In the genomic region with DNA sequence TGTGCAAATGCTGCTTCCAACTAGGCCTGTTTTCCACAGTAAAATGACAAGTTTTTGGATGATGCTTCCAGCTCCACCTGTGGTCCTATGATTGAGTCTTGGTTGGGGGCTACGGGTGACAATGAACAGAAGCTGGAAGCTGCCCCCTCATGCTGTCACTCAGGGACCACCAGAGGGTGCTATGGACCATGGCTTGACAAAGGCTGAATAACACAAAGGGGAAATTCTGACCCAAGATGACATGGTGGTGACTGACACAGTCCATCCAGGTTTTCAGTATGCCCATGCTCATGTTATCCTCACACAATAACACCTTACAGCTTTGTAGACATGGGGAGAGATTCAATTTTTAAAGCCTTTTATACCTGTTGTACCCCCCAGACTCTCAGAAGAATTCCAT, we compare ENCODE assay signal across 10 cellular contexts. TPM values are rescaled to one million over a fixed set of nuclear protein-coding genes. Genes with fewer than 3 reads are reported as not detected.
DNase-seq lines count a peak whose midpoint lies in the region; ATAC-seq and TF ChIP-seq lines count a peak whose summit lies in the region.
"Had no signal": no experiment of that assay in that cellular context is flagged by ENCODE, and none has a peak within 500 bp of the region (broad histone marks: within the 10 kb centered on the region; RNA-seq: fewer than 3 reads in every experiment).

No MANE protein-coding gene starts in this region.

- no peak overlapping the region for H3K9ac ChIP-seq in PC-3 (ENCODE audit: low read length)

- peak; percentile 45 for ATAC-seq in PC-3
- no peak for ATAC-seq in HG02852 (IDR thresholded peaks at IDR 0.05; ENCODE audit: unreplicated experiment)
- ATAC-seq: Right ventricle myocardium inferior had no signal

- no peak overlapping the region for H3K27ac ChIP-seq in AG04450 (ENCODE audit: low read depth, low read length)
- no peak overlapping the region for H3K27ac ChIP-seq in PC-3 (ENCODE audit: low read length)
- no peak overlapping the region for H3K27ac ChIP-seq in ascending aorta

- H3K4me3 ChIP-seq in AG04450 (ENCODE audit: low read depth, low read length) = no peak overlapping the region
- no peak overlapping the region for H3K4me3 ChIP-seq in GM12875 (ENCODE audit: low read depth, low read length)
- no peak overlapping the region for H3K4me3 ChIP-seq in PC-3 (ENCODE audit: low read length)
- H3K4me3 ChIP-seq in foreskin fibroblast (ENCODE audit: low read depth in 1 of 2, low read length in 2 of 2) = no peak overlapping the region
- no peak overlapping the region for H3K4me3 ChIP-seq in ascending aorta

- POLR2A ChIA-PET in AG04450 (lab: Yijun Ruan, JAX) = no interaction called here
- POLR2A ChIA-PET in PC-3 (lab: Charles Lee; ENCODE audit: unreplicated experiment) = no interaction called here

- H3K4me1 ChIP-seq in PC-3 (ENCODE audit: insufficient read depth, low read length) (no peaks in the 10 kb centered on the region), ascending aorta (no peaks in the 10 kb centered on the region)

- H3K79me2 ChIP-seq in PC-3 (ENCODE audit: low read length) = no peaks in the 10 kb centered on the region

- no TSS peak for BruUV-seq in PC-3 (replicated peaks; lab: Mats Ljungman, UMichigan)

- H3K27me3 ChIP-seq in AG04450 (ENCODE audit: control insufficient read depth, insufficient read depth, low read length) (no peaks in the 10 kb centered on the region), PC-3 (ENCODE audit: low read length) (no peaks in the 10 kb centered on the region), ascending aorta (no peaks in the 10 kb centered on the region)

- TF ChIP-seq CTCF in AG04450 (IDR thresholded peaks at IDR 0.05; ENCODE audit: low read depth, low read length) = peak; percentile 50
- peak; percentile 58 for TF ChIP-seq CTCF in GM12875 (IDR thresholded peaks at IDR 0.05; ENCODE audit: borderline replicate concordance, insufficient read depth, low read depth, low read length)
- TF ChIP-seq CTCF in PC-3 (conservative IDR thresholded peaks at IDR 0.05; ENCODE audit: low read depth, low read length) = peak; percentile 56
- TF ChIP-seq CTCF in foreskin fibroblast (IDR thresholded peaks at IDR 0.05; ENCODE audit: low read depth, low read length) = peak; percentile 46
- TF ChIP-seq CTCF in ascending aorta (IDR thresholded peaks at IDR 0.05) = no peak

- no peak overlapping the region for H2AFZ ChIP-seq in PC-3 (ENCODE audit: low read length)

- no peaks in the 10 kb centered on the region for H3K9me2 ChIP-seq in PC-3 (replicated peaks; ENCODE audit: low read length)

- H4K20me1 ChIP-seq in PC-3 (ENCODE audit: low read length) = no peaks in the 10 kb centered on the region

- intact Hi-C loops in PC-3 (cut with micrococcal nuclease) (no loop called here), ascending aorta (cut with DNase I) (no loop called here)

- DNase-seq in AG04450 (ENCODE audit: low read depth, low spot score) = no peak
- DNase-seq in PC-3 = peak; percentile 31
- DNase-seq in foreskin fibroblast = peak in 1 of 2 donors; percentile 39
- DNase-seq in ascending aorta (ENCODE audit: low spot score in 2 of 2) = no peak
- no peak for DNase-seq in activated CD4-positive, alpha-beta T cell treated with anti-CD3 and anti-CD28 coated beads, Interleukin-2, amount 50 U/mL, for 48 hours
- no peak for DNase-seq in activated CD4-positive, alpha-beta T cell treated with anti-CD3 and anti-CD28 coated beads for 1 hour
- DNase-seq: stimulated activated CD4-positive, alpha-beta T cell treated with anti-CD3 and anti-CD28 coated beads, Interleukin-2, amount 100 ng/mL, for 48 hours had no signal

- CTCF ChIA-PET in AG04450 (lab: Charles Lee) = interaction anchor here (0.6 to 2.0 kb wide), 5 partner anchors 17 to 216 kb away, joined by 3 to 5 read pairs (median 4); no protein-coding TSS in a partner anchor
- CTCF ChIA-PET in PC-3 (lab: Charles Lee) = no interaction called here

- no peaks in the 10 kb centered on the region for H3F3A ChIP-seq in PC-3 (ENCODE audit: low read length, unreplicated experiment)

- H3K4me2 ChIP-seq in PC-3 (ENCODE audit: low read length) = no peak overlapping the region

- H3K9me3 ChIP-seq in AG04450 (ENCODE audit: control insufficient read depth, insufficient read depth, low read length) (no peaks in the 10 kb centered on the region), PC-3 (ENCODE audit: low read length) (no peaks in the 10 kb centered on the region), ascending aorta (no peaks in the 10 kb centered on the region)

- H3K36me3 ChIP-seq in PC-3 (ENCODE audit: low read depth, low read length) (no peaks in the 10 kb centered on the region), ascending aorta (peaks cover 4 to 24% of the 10 kb centered on the region in 2 donors)

RNA-seq across cellular contexts. Expression of a gene that starts 23.9 kb away (rescaled TPM):
- 36.5 and 51.9 TPM in 2 replicates for polyA plus RNA-seq in AG04450 (2011; rRNA removed)
- 14.4 and 18.6 TPM in 2 replicates for polyA minus RNA-seq in AG04450 (2011; rRNA and poly(A)+ RNA removed)
- total RNA-seq in PC-3 (2014; rRNA removed) (17.2 and 36.0 TPM in 2 replicates), ascending aorta (36.5 TPM)

RNA-seq across cellular contexts. Expression of a gene that starts 56.2 kb away (rescaled TPM):
- not detected in 2 replicates for polyA plus RNA-seq in AG04450 (2011; rRNA removed)
- not detected in 2 replicates for polyA minus RNA-seq in AG04450 (2011; rRNA and poly(A)+ RNA removed)
- total RNA-seq in PC-3 (2014; rRNA removed) = not detected in 2 replicates
- not detected for total RNA-seq in ascending aorta

Comparison
In these comparisons a context has a peak if more than half of its experiments do, and no peak if none do; other contexts are left out.
1. CTCF ChIP-seq: peak in AG04450 (single experiment), GM12875 (single experiment), PC-3 (single experiment) and foreskin fibroblast (single experiment); none in ascending aorta (0 of 3).